ENCODE assay signal across 8 cellular contexts in genomic region chr6:159104163-159104885, GRCh38. TPM values are rescaled to one million over a fixed set of nuclear protein-coding genes. Genes with fewer than 3 reads are reported as not detected.
DNase-seq lines count a peak whose midpoint lies in the region; ATAC-seq and TF ChIP-seq lines count a peak whose summit lies in the region.

No MANE protein-coding gene starts in this region.

- no peaks in the 10 kb centered on the region for H3K9me3 ChIP-seq in WERI-Rb-1 (ENCODE audit: severe bottlenecking)

- CTCF ChIA-PET in MCF 10A (lab: Yijun Ruan, JAX): interaction anchor here (0.5 to 5.8 kb wide), 43 partner anchors 9 to 847 kb away, joined by 3 to 73 read pairs (median 5); partner anchors contain the start of genes RSPH3 and TAGAP

- intact Hi-C loops in MCF 10A (cut with micrococcal nuclease): loop anchor here (1.0 to 10.0 kb wide), 4 partner anchors 30 to 400 kb away; no protein-coding TSS in a partner anchor

- no TSS peak for BruUV-seq in MCF 10A (replicated peaks; lab: Mats Ljungman, UMichigan)

- H3K36me3 Mint-ChIP-seq in MCF 10A (ENCODE audit: insufficient read depth, unreplicated experiment): no peaks in the 10 kb centered on the region

- H3K4me1 Mint-ChIP-seq in MCF 10A (ENCODE audit: insufficient read depth, unreplicated experiment): peaks cover 6% of the 10 kb centered on the region

- ATAC-seq in HG02610 (IDR thresholded peaks at IDR 0.05; ENCODE audit: unreplicated experiment): peak; percentile 63

- DNase-seq in NCI-H2107 (lab: John Stamatoyannopoulos, UW): peak; percentile 43
- DNase-seq in WERI-Rb-1: peak; percentile 65
- DNase-seq in MCF 10A (ENCODE audit: unreplicated experiment): peak; percentile 61
- DNase-seq in inferior parietal cortex (ENCODE audit: extremely low spot score): peak; percentile 63
- DNase-seq in stimulated activated CD4-positive, alpha-beta T cell treated with anti-CD3 and anti-CD28 coated beads, Interleukin-1b, Interleukin-23, amount 100 ng/mL, for 4 hours (ENCODE audit: low read depth in 2 of 2): peak; percentile 71 to 73
- DNase-seq in T1000 (lab: John Stamatoyannopoulos, UW): no peak

- H3K27ac Mint-ChIP-seq in MCF 10A (ENCODE audit: low read depth, unreplicated experiment): no peak overlapping the region

- peak; percentile 99 for TF ChIP-seq CTCF in GM12872 (IDR thresholded peaks at IDR 0.05; ENCODE audit: insufficient read depth, low read depth, low read length)
- TF ChIP-seq CTCF in WERI-Rb-1 (IDR thresholded peaks at IDR 0.05; ENCODE audit: low read depth, low read length): peak; percentile 98
- TF ChIP-seq CTCF in MCF 10A (IDR thresholded peaks at IDR 0.05; ENCODE audit: unreplicated experiment): peak; percentile 93

- no peak overlapping the region for H3K27ac ChIP-seq in WERI-Rb-1

- no peaks in the 10 kb centered on the region for H3K36me3 ChIP-seq in WERI-Rb-1

- H3K27me3 ChIP-seq in WERI-Rb-1 (ENCODE audit: insufficient read depth, low read depth, severe bottlenecking): no peaks in the 10 kb centered on the region

- no peaks in the 10 kb centered on the region for H3K9me3 Mint-ChIP-seq in MCF 10A (ENCODE audit: unreplicated experiment)

- H3K4me3 Mint-ChIP-seq in MCF 10A (ENCODE audit: unreplicated experiment): no peak overlapping the region

- H3K27me3 Mint-ChIP-seq in MCF 10A (ENCODE audit: insufficient read depth, unreplicated experiment): peaks cover 16% of the 10 kb centered on the region

- no peak overlapping the region for H3K4me3 ChIP-seq in WERI-Rb-1 (ENCODE audit: low read depth, low read length)

- POLR2A ChIA-PET in MCF 10A (lab: Yijun Ruan, JAX): interaction anchor here (0.7 to 2.1 kb wide), 6 partner anchors 13 to 104 kb away, joined by 3 to 9 read pairs (median 7); partner anchors contain the start of gene RSPH3

RNA-seq across cellular contexts. Expression of gene TAGAP, which starts 59.5 kb away (rescaled TPM):
- not detected in 2 replicates for total RNA-seq in MCF 10A (2022)
